22 cellular contexts compared by ENCODE assay signal in the genomic region with DNA sequence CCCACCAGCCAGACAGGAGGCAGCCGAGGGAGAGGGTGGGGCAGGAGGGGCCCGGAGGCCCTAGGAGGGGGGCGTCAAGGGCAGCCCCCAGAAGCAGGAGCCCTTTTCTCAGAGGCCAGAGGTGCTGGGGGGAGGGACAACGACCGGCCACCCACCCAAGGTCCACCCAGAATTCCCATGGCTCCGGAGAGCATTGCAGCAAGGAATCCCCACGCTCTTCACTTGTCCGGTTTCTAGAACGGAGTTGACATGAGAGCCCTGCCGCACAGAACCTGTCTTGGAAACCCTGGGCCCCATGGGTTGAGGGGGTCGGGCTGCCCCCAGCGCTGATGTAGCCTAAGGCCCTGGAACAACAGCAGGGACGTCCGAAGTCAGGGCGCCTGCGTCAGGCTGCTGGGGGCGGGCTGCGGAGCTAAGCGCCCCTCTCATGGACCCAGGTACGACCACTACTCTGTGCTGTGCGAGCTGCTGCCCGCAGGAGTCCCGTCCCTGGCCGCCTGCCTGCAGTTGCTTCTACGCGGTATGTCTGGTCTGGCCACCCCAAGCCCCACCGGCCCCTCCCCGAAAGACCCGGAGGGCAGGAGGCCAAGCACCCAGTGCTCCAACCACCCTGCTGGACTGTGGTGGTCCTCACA. TPM values are rescaled to one million over a fixed set of nuclear protein-coding genes. Genes with fewer than 3 reads are reported as not detected.
A peak's percentile ranks its signal among the peaks of the same experiment; 100 is the strongest.
DNase-seq lines count a peak whose midpoint lies in the region; TF ChIP-seq lines count a peak whose summit lies in the region.
"Had no signal": no experiment of that assay in that cellular context is flagged by ENCODE, and none has a peak within 500 bp of the region (broad histone marks: within the 10 kb centered on the region; RNA-seq: fewer than 3 reads in every experiment).

No MANE protein-coding gene starts in this region.

- DNase-seq in WERI-Rb-1 (peak; percentile 15), spleen (peak; percentile 78), NCI-H1694 treated with DMSO at 0.1 percent for 48 hours (lab: John Stamatoyannopoulos, UW) (no peak), putamen (ENCODE audit: low spot score) (no peak)
- no peak for DNase-seq in activated naive CD4-positive, alpha-beta T cell treated with anti-CD3 and anti-CD28 coated beads for 36 hours
- DNase-seq: AML-193; CD4-positive, CD25-positive, alpha-beta regulatory T cell; COR-L47; DMS153; GF-D8; GOT3; NCI-H1417 treated with DMSO at 0.1 percent for 48 hours; NCI-H1930; NCI-H226; NCI-H524; NCI-H82; PC-3; RPMI8226; SIG-M5 had no signal

- peaks cover 8% of the 10 kb centered on the region for H3K4me1 Mint-ChIP-seq in activated naive CD4-positive, alpha-beta T cell treated with anti-CD3 and anti-CD28 coated beads for 36 hours (ENCODE audit: low read depth)

- intact Hi-C loops in spleen (cut with DNase I; ENCODE audit: low total_unique reads): no loop called here
- intact Hi-C loops in activated naive CD4-positive, alpha-beta T cell treated with anti-CD3 and anti-CD28 coated beads for 36 hours (cut with micrococcal nuclease): no loop called here

- no peak overlapping the region for H3K27ac Mint-ChIP-seq in activated naive CD4-positive, alpha-beta T cell treated with anti-CD3 and anti-CD28 coated beads for 36 hours

- peaks cover 40 to 72% (median 50%) of the 10 kb centered on the region in 11 experiments for H4K20me1 ChIP-seq in BLaER1 treated with 17β-estradiol and CSF1 and Interleukin-3, amounts not matched to agents 10 nM and 100 nM

- no peaks in the 10 kb centered on the region for H3K9me3 ChIP-seq in BLaER1 treated with 17β-estradiol and CSF1 and Interleukin-3, amounts not matched to agents 10 nM and 100 nM (replicated peaks in 1 of 11)
- no peaks in the 10 kb centered on the region for H3K9me3 ChIP-seq in WERI-Rb-1 (ENCODE audit: severe bottlenecking)
- H3K9me3 ChIP-seq in spleen: no peaks in the 10 kb centered on the region

- TF ChIP-seq POLR2A in GM15510 (IDR thresholded peaks at IDR 0.05; ENCODE audit: borderline replicate concordance, extremely low read depth, insufficient read length) (peak; percentile 11), spleen (IDR thresholded peaks at IDR 0.05) (no peak)

- H3K27me3 ChIP-seq in BLaER1 treated with 17β-estradiol and CSF1 and Interleukin-3, amounts not matched to agents 10 nM and 100 nM: no peaks in the 10 kb centered on the region
- H3K27me3 ChIP-seq in WERI-Rb-1 (ENCODE audit: insufficient read depth, low read depth, severe bottlenecking) (no peaks in the 10 kb centered on the region), spleen (replicated peaks in 1 of 7) (no peaks in the 10 kb centered on the region)

- peaks cover 67 to 93% (median 86%) of the 10 kb centered on the region in 10 experiments for H3K4me1 ChIP-seq in BLaER1 treated with 17β-estradiol and CSF1 and Interleukin-3, amounts not matched to agents 10 nM and 100 nM
- peaks cover 7 to 85% (median 56%) of the 10 kb centered on the region in 6 donors for H3K4me1 ChIP-seq in spleen

- TF ChIP-seq CTCF in WERI-Rb-1 (IDR thresholded peaks at IDR 0.05; ENCODE audit: low read depth, low read length): no peak
- no peak for TF ChIP-seq CTCF in spleen (IDR thresholded peaks at IDR 0.05 in 8 of 11, conservative IDR thresholded peaks at IDR 0.05 in 3 of 11)

- no peak overlapping the region for H3K4me3 Mint-ChIP-seq in activated naive CD4-positive, alpha-beta T cell treated with anti-CD3 and anti-CD28 coated beads for 36 hours

- peaks cover 8% of the 10 kb centered on the region for H3K36me3 Mint-ChIP-seq in activated naive CD4-positive, alpha-beta T cell treated with anti-CD3 and anti-CD28 coated beads for 36 hours (ENCODE audit: low read depth)
- H3K36me3 Mint-ChIP-seq: CD4-positive, CD25-positive, alpha-beta regulatory T cell had no signal

- no peak overlapping the region for H3K4me3 ChIP-seq in BLaER1 treated with 17β-estradiol and CSF1 and Interleukin-3, amounts not matched to agents 10 nM and 100 nM
- H3K4me3 ChIP-seq in WERI-Rb-1 (ENCODE audit: low read depth, low read length) (no peak overlapping the region), spleen (no peak overlapping the region)

- 87 to 94% (median 92%) methylated on average over 14 to 29 of the region's 29 CpGs for whole genome bisulfite sequencing in spleen, 5 donors

- H3K9ac ChIP-seq in BLaER1 treated with 17β-estradiol and CSF1 and Interleukin-3, amounts not matched to agents 10 nM and 100 nM: peak overlapping the region in 4 of 11 experiments; percentile 34 to 55 (median 41); a peak in 5 of 22 replicates
- H3K9ac ChIP-seq: KMS-11 had no signal

- CTCF ChIA-PET in activated naive CD4-positive, alpha-beta T cell treated with anti-CD3 and anti-CD28 coated beads for 36 hours (lab: Charles Lee): no interaction called here

- H3K9me3 Mint-ChIP-seq in activated naive CD4-positive, alpha-beta T cell treated with anti-CD3 and anti-CD28 coated beads for 36 hours: no peaks in the 10 kb centered on the region
- H3K9me3 Mint-ChIP-seq: CD4-positive, CD25-positive, alpha-beta regulatory T cell had no signal

- H3K27me3 Mint-ChIP-seq in activated naive CD4-positive, alpha-beta T cell treated with anti-CD3 and anti-CD28 coated beads for 36 hours (ENCODE audit: low read depth): no peaks in the 10 kb centered on the region
- H3K27me3 Mint-ChIP-seq: CD4-positive, CD25-positive, alpha-beta regulatory T cell had no signal

- H3K27ac ChIP-seq in BLaER1 treated with 17β-estradiol and CSF1 and Interleukin-3, amounts not matched to agents 10 nM and 100 nM: peak overlapping the region in 1 of 11 experiments; percentile 54; a peak in 2 of 22 replicates
- H3K27ac ChIP-seq in WERI-Rb-1 (peak overlapping the region; percentile 21; the same call in 1 of the 2 replicates), spleen (peak overlapping the region in 3 of 8 donors; percentile 4 to 82 (median 74))
- H3K27ac ChIP-seq: KMS-11 had no signal

- peaks cover 27 to 74% (median 45%) of the 10 kb centered on the region in 11 experiments for H3K36me3 ChIP-seq in BLaER1 treated with 17β-estradiol and CSF1 and Interleukin-3, amounts not matched to agents 10 nM and 100 nM
- H3K36me3 ChIP-seq in WERI-Rb-1: peaks cover 72% of the 10 kb centered on the region
- peaks cover 0 to 87% (median 47%) of the 10 kb centered on the region in 6 donors for H3K36me3 ChIP-seq in spleen

- peak overlapping the region in 9 of 11 experiments; percentile 57 to 99 (median 93); a peak in 14 of 22 replicates for H3K4me2 ChIP-seq in BLaER1 treated with 17β-estradiol and CSF1 and Interleukin-3, amounts not matched to agents 10 nM and 100 nM
- H3K4me2 ChIP-seq: KMS-11 had no signal

RNA-seq across cellular contexts. Expression of a gene that starts 11.2 kb away (rescaled TPM):
- 100 to 1,000 TPM; 225 to 333 (median 288) TPM for total RNA-seq in spleen
- 100 to 1,000 TPM; 105 to 192 (median 132) TPM for polyA plus RNA-seq in spleen
- total RNA-seq in activated naive CD4-positive, alpha-beta T cell treated with anti-CD3 and anti-CD28 coated beads for 36 hours: 100 to 1,000 TPM; 292 to 294 TPM

RNA-seq across cellular contexts. Expression of a gene that starts 19.2 kb away (rescaled TPM):
- 100 to 1,000 TPM in 3 of 7 donors, 10 to 100 TPM in 4; 59.5 to 127 (median 93.0) TPM for total RNA-seq in spleen
- 100 to 1,000 TPM in 2 of 3 donors, 10 to 100 TPM in 1; 75.7 to 117 (median 116) TPM for polyA plus RNA-seq in spleen
- 10 to 100 TPM; 64.2 to 69.3 TPM for total RNA-seq in activated naive CD4-positive, alpha-beta T cell treated with anti-CD3 and anti-CD28 coated beads for 36 hours

RNA-seq across cellular contexts. Expression of a gene that starts 20.9 kb away (rescaled TPM):
- total RNA-seq in spleen: 10 to 100 TPM; 21.3 to 28.1 (median 23.1) TPM
- polyA plus RNA-seq in spleen: 10 to 100 TPM; 10.3 to 17.9 (median 12.9) TPM
- 10 to 100 TPM; 31.1 to 32.9 TPM for total RNA-seq in activated naive CD4-positive, alpha-beta T cell treated with anti-CD3 and anti-CD28 coated beads for 36 hours

RNA-seq across cellular contexts. Expression of a gene that starts 21.2 kb away (rescaled TPM):
- 10 to 100 TPM; 62.3 to 88.0 (median 73.5) TPM for total RNA-seq in spleen
- polyA plus RNA-seq in spleen: 100 to 1,000 TPM in 2 of 3 donors, 10 to 100 TPM in 1; 86.3 to 272 (median 257) TPM
- 10 to 100 TPM; 22.4 to 26.3 TPM for total RNA-seq in activated naive CD4-positive, alpha-beta T cell treated with anti-CD3 and anti-CD28 coated beads for 36 hours

Comparison
In these comparisons a context has a peak if more than half of its experiments do, and no peak if none do; other contexts are left out.
1. DNase-seq: peak in WERI-Rb-1 (single experiment) and spleen (single experiment); none in activated naive CD4-positive, alpha-beta T cell treated with anti-CD3 and anti-CD28 coated beads for 36 hours (single experiment), NCI-H1694 treated with DMSO at 0.1 percent for 48 hours (single experiment) and putamen (single experiment).